8 cellular contexts compared by ENCODE assay signal in the genomic region with DNA sequence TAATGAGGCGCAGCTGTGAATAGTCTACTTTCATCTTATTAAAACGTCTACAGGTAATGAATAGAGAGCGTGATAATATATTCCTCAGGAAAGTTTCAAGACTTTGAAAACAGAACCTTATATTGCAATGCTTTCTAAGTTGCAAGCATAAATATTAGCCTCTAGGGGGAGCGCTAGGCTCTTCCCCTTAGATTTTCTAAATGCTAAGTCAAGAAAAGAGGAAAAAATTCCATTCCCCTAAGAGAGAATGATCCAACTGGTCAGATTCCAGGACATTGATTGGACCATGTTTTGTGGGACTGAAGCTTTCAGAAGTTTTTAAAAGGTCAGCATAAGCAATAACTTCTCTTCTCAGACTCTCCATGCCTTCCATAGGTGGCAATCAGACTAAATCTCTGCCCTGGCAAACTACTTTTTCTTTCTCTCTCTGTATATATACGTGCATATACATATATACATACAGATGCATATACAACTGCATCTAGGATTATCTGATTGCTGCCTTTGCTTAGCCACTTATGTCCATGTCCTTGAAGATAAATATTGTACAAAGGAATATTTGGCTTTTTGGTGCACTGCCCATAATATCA.
DNase-seq lines count a peak whose midpoint lies in the region; ATAC-seq and TF ChIP-seq lines count a peak whose summit lies in the region.

No MANE protein-coding gene starts in this region.

- POLR2A ChIA-PET in PC-9 (lab: Charles Lee; ENCODE audit: unreplicated experiment), result no interaction called here

- 0 out of 2 replicates have a peak, but pooled peaks cover 3% of the 10 kb centered on the region for H3F3A ChIP-seq in PC-9 (ENCODE audit: insufficient read depth, low read depth)

- CTCF ChIA-PET in PC-9 (lab: Charles Lee), result no interaction called here

- H3K4me3 ChIP-seq in PC-9 (no peak overlapping the region), colonic mucosa (no peak overlapping the region)

- H3K4me2 ChIP-seq in PC-9, result no peak overlapping the region

- no peaks in the 10 kb centered on the region for H3K9me2 ChIP-seq in PC-9 (ENCODE audit: insufficient read depth)

- H2AFZ ChIP-seq in PC-9, result no peak overlapping the region

- H3K4me1 ChIP-seq in PC-9 (replicated peaks; ENCODE audit: insufficient read depth) (peaks cover 33% of the 10 kb centered on the region), colonic mucosa (no peaks in the 10 kb centered on the region)

- no TSS peak for BruUV-seq in PC-9 (replicated peaks; lab: Mats Ljungman, UMichigan)

- peak; percentile 68 for DNase-seq in A172 (ENCODE audit: low spot score)
- peak; percentile 84 for DNase-seq in ELR (ENCODE audit: low read depth)
- DNase-seq in PC-9, result peak; percentile 6 to 62
- no peak for DNase-seq in colonic mucosa
- DNase-seq in medulla oblongata (ENCODE audit: extremely low spot score), result peak; percentile 75
- DNase-seq in DMS79 (lab: John Stamatoyannopoulos, UW), result no peak

- H4K20me1 ChIP-seq in PC-9 (ENCODE audit: insufficient read depth), result no peaks in the 10 kb centered on the region

- H3K9ac ChIP-seq in colonic mucosa (ENCODE audit: low read depth in 2 of 2, low read length in 2 of 2), result no peak overlapping the region

- intact Hi-C loops in PC-9 (cut with micrococcal nuclease; ENCODE audit: unreplicated experiment), result loop anchor here (1.0 to 10.0 kb wide), 7 partner anchors 52 to 487 kb away; no protein-coding TSS in a partner anchor
- intact Hi-C loops in colonic mucosa (cut with DNase I), result loop anchor here (5.0 to 10.0 kb wide), 3 partner anchors 228 to 489 kb away; no protein-coding TSS in a partner anchor

- no peaks in the 10 kb centered on the region for H3K9me3 ChIP-seq in PC-9 (ENCODE audit: insufficient read depth, low read depth)
- H3K9me3 ChIP-seq in colonic mucosa, result no peaks in the 10 kb centered on the region

- H3K27me3 ChIP-seq in PC-9 (ENCODE audit: insufficient read depth, low read depth) (no peaks in the 10 kb centered on the region), colonic mucosa (no peaks in the 10 kb centered on the region)

- H3K36me3 ChIP-seq in PC-9 (ENCODE audit: low read depth), result no peaks in the 10 kb centered on the region
- no peaks in the 10 kb centered on the region for H3K36me3 ChIP-seq in colonic mucosa

- ATAC-seq in HG03432 (IDR thresholded peaks at IDR 0.05; ENCODE audit: unreplicated experiment) (peak; percentile 52), HG03139 (IDR thresholded peaks at IDR 0.05; ENCODE audit: unreplicated experiment) (no peak)

- H3K79me2 ChIP-seq in PC-9 (ENCODE audit: low read depth), result peaks cover 27% of the 10 kb centered on the region

- H3K27ac ChIP-seq in PC-9 (peak overlapping the region; percentile 38; the same call in 1 of the 2 replicates), colonic mucosa (no peak overlapping the region)

- TF ChIP-seq CTCF in PC-9 (conservative IDR thresholded peaks at IDR 0.05) (peak; percentile 83), colonic mucosa (IDR thresholded peaks at IDR 0.05) (peak; percentile 93)

Comparison
In these comparisons a context has a peak if more than half of its experiments do, and no peak if none do; other contexts are left out.
1. DNase-seq: peak in A172 (single experiment), ELR (single experiment), PC-9 (2 of 2) and medulla oblongata (single experiment); none in colonic mucosa (single experiment) and DMS79 (single experiment).